ENCODE assay signal across 23 cellular contexts in the genomic region with DNA sequence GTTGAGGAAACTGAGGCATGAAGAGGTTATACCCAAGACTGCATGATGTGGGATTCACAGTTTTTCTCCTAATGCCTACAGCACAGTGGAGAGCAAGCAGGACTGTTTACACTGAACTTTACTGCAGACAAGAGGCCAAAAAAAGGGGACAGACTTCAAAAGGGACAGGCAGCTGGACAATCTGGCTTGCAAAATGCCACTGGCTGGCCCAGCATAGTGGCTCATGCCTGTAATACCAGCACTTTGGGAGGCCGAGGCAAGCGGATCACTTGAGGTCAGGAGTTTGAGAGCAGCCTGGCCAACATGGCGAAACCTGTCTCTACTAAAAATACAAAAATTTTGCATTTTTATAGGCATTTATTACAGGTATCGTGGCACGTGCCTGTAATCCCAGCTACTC. TPM values are rescaled to one million over a fixed set of nuclear protein-coding genes. Genes with fewer than 3 reads are reported as not detected.
DNase-seq lines count a peak whose midpoint lies in the region; ATAC-seq, FAIRE-seq and TF ChIP-seq lines count a peak whose summit lies in the region.
"Had no signal": no experiment of that assay in that cellular context is flagged by ENCODE, and none has a peak within 500 bp of the region (broad histone marks: within the 10 kb centered on the region; RNA-seq: fewer than 3 reads in every experiment).

No MANE protein-coding gene starts in this region.

- TF ChIP-seq CTCF in VCaP (conservative IDR thresholded peaks at IDR 0.05) (no peak), neural crest cell (conservative IDR thresholded peaks at IDR 0.05) (no peak)

- peak overlapping the region in 1 of 11 experiments; percentile 94; a peak in 1 of 22 replicates for H3K9ac ChIP-seq in BLaER1 treated with 17β-estradiol and CSF1 and Interleukin-3, amounts not matched to agents 10 nM and 100 nM
- H3K9ac ChIP-seq: GM23248 had no signal

- intact Hi-C loops in head of caudate nucleus (cut with DNase I) = loop anchor here (5.0 kb wide), 1 partner anchor 191 kb away; no protein-coding TSS in a partner anchor

- H3K27me3 ChIP-seq in BLaER1 treated with 17β-estradiol and CSF1 and Interleukin-3, amounts not matched to agents 10 nM and 100 nM = peaks cover 0 to 23% (median 0%) of the 10 kb centered on the region in 11 experiments; a peak in 7 of 22 replicates
- H3K27me3 ChIP-seq: BE2C had no signal

- peak overlapping the region in 9 of 11 experiments; percentile 96 to 99 (median 99); a peak in 18 of 22 replicates for H3K4me2 ChIP-seq in BLaER1 treated with 17β-estradiol and CSF1 and Interleukin-3, amounts not matched to agents 10 nM and 100 nM

- peaks cover 19% of the 10 kb centered on the region for H3K27me3 Mint-ChIP-seq in neural crest cell (ENCODE audit: low read depth)

- H3K36me3 ChIP-seq in BLaER1 treated with 17β-estradiol and CSF1 and Interleukin-3, amounts not matched to agents 10 nM and 100 nM = no peaks in the 10 kb centered on the region; a peak in 1 of 22 replicates
- H3K36me3 ChIP-seq: BE2C had no signal

- peaks cover 0 to 24% (median 18%) of the 10 kb centered on the region in 11 experiments; a peak in 18 of 22 replicates for H4K20me1 ChIP-seq in BLaER1 treated with 17β-estradiol and CSF1 and Interleukin-3, amounts not matched to agents 10 nM and 100 nM

- peak overlapping the region; percentile 58 for H3K4me3 Mint-ChIP-seq in neural crest cell

- peaks cover 48 to 87% (median 85%) of the 10 kb centered on the region in 10 experiments for H3K4me1 ChIP-seq in BLaER1 treated with 17β-estradiol and CSF1 and Interleukin-3, amounts not matched to agents 10 nM and 100 nM

- FAIRE-seq in GM12892 (lab: Jason Lieb, UNC) = no peak
- FAIRE-seq: A549, D721Med, GM12891 had no signal

- peak overlapping the region in 2 of 11 experiments; percentile 3 to 94; a peak in 4 of 22 replicates for H3K27ac ChIP-seq in BLaER1 treated with 17β-estradiol and CSF1 and Interleukin-3, amounts not matched to agents 10 nM and 100 nM
- H3K27ac ChIP-seq in VCaP = peak overlapping the region; percentile 78; the same call in 1 of the 2 replicates
- H3K27ac ChIP-seq: C4-2B, GM23248 had no signal

- peaks cover 11% of the 10 kb centered on the region for H3K4me1 Mint-ChIP-seq in neural crest cell

- H3K9me3 ChIP-seq in BLaER1 treated with 17β-estradiol and CSF1 and Interleukin-3, amounts not matched to agents 10 nM and 100 nM (replicated peaks in 1 of 11) = peaks cover 3 to 15% (median 11%) of the 10 kb centered on the region in 11 experiments; a peak in 21 of 22 replicates
- H3K9me3 ChIP-seq: A549, BE2C had no signal

- no peaks in the 10 kb centered on the region for H3K9me3 Mint-ChIP-seq in neural crest cell
- H3K9me3 Mint-ChIP-seq: CD4-positive, CD25-positive, alpha-beta regulatory T cell; H9 had no signal

- no peaks in the 10 kb centered on the region for H3K36me3 Mint-ChIP-seq in neural crest cell (ENCODE audit: low read depth)
- H3K36me3 Mint-ChIP-seq: CD4-positive, CD25-positive, alpha-beta regulatory T cell; CD8-positive, alpha-beta memory T cell had no signal

- no peak overlapping the region for H3K27ac Mint-ChIP-seq in neural crest cell (ENCODE audit: unreplicated experiment)
- H3K27ac Mint-ChIP-seq: CD8-positive, alpha-beta memory T cell; H9 had no signal

- ATAC-seq in GM21447 (IDR thresholded peaks at IDR 0.05; ENCODE audit: unreplicated experiment) = no peak
- ATAC-seq: A549, HCT116 had no signal

- H3K4me3 ChIP-seq in BLaER1 treated with 17β-estradiol and CSF1 and Interleukin-3, amounts not matched to agents 10 nM and 100 nM = no peak overlapping the region
- H3K4me3 ChIP-seq: A549, GM23248 had no signal

- DNase-seq in neural crest cell (ENCODE audit: low read depth, low spot score) = no peak
- DNase-seq in activated naive CD4-positive, alpha-beta T cell treated with Interleukin-2 at 50 U/mL for 16 hours = no peak
- no peak for DNase-seq in head of caudate nucleus
- no peak for DNase-seq in GM12892 (ENCODE audit: insufficient read length)
- DNase-seq: 8988T; ACHN; AML-193; BE2C; CD4-positive, CD25-positive, alpha-beta regulatory T cell; CD8-positive, alpha-beta memory T cell; DMS 273 treated with DMSO at 0.1 percent for 48 hours; EL; GDM1; GM23248; H9 had no signal

- no peak for TF ChIP-seq POLR2A in GM12892 (IDR thresholded peaks at IDR 0.05; ENCODE audit: low read depth, low read length)

RNA-seq across cellular contexts. Expression of gene MGAT5B, which starts 2.0 kb away (rescaled TPM):
- 14.3 and 14.6 TPM in 2 replicates for total RNA-seq in neural crest cell
- polyA plus RNA-seq in GM12892 (2012; ENCODE audit: missing spikeins) = not detected
- total RNA-seq: CD4-positive, CD25-positive, alpha-beta regulatory T cell had no signal
- polyA plus RNA-seq: CD4-positive, CD25-positive, alpha-beta regulatory T cell had no signal
